In the genomic region with DNA sequence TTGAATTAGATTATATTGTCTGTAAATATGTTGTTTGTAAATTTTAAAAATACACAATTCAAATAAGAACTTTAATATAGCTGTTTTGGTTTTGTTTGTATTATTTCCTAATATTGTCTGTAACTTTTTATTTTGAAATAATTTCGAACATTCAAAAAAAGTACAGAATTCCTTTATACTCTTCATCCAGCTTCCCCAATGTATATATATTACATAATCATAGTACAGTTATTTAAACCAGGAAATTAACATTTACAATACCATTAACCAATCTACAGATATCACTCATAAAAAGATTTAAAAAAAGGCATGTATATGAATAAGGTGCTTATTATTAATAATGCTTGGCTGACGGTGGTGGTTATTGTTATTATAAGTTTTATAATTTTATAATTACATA, we compare ENCODE assay signal across 33 cellular contexts.
"Had no signal": no experiment of that assay in that cellular context is flagged by ENCODE, and none has a peak within 500 bp of the region (broad histone marks: within the 10 kb centered on the region; RNA-seq: fewer than 3 reads in every experiment).

No MANE protein-coding gene starts in this region.

- H3K27me3 ChIP-seq: adrenal gland, body of pancreas, colonic mucosa, gastrocnemius medialis, heart left ventricle had no signal

- H3K9me3 ChIP-seq: adrenal gland, body of pancreas, colonic mucosa, gastrocnemius medialis had no signal

- H3K4me3 ChIP-seq: adrenal gland, body of pancreas, colonic mucosa, gastrocnemius medialis, heart left ventricle had no signal

- H3K27me3 Mint-ChIP-seq: activated CD4-positive, alpha-beta memory T cell treated with anti-CD3 and anti-CD28 coated beads for 36 hours; activated CD4-positive, alpha-beta T cell treated with anti-CD3 and anti-CD28 coated beads for 36 hours; activated CD4-positive, alpha-beta T cell treated with anti-CD3 and anti-CD28 coated beads, Interleukin-2, amount 10 ng/mL, durations not matched to agents 24 days and 14 days; activated CD8-positive, alpha-beta memory T cell treated with anti-CD3 and anti-CD28 coated beads, Interleukin-2, amount 10 ng/mL, durations not matched to agents 7 days and 5 days; activated naive CD4-positive, alpha-beta T cell treated with anti-CD3 and anti-CD28 coated beads, Interleukin-2, amount 50 U/mL, for 24 hours; activated naive CD8-positive, alpha-beta T cell treated with anti-CD3 and anti-CD28 coated beads for 36 hours; activated naive CD8-positive, alpha-beta T cell treated with anti-CD3 and anti-CD28 coated beads, Interleukin-2, amount 50 U/mL, for 24 hours; T-cell; T-helper 17 cell had no signal

- H3K9me3 Mint-ChIP-seq: activated CD4-positive, alpha-beta memory T cell treated with anti-CD3 and anti-CD28 coated beads for 36 hours; activated CD4-positive, alpha-beta T cell treated with anti-CD3 and anti-CD28 coated beads, Interleukin-2, amount 10 ng/mL, durations not matched to agents 24 days and 14 days; activated naive CD4-positive, alpha-beta T cell treated with anti-CD3 and anti-CD28 coated beads for 36 hours; activated naive CD4-positive, alpha-beta T cell treated with anti-CD3 and anti-CD28 coated beads, Interleukin-2, amount 50 U/mL, for 24 hours; activated naive CD8-positive, alpha-beta T cell treated with anti-CD3 and anti-CD28 coated beads for 36 hours; activated naive CD8-positive, alpha-beta T cell treated with anti-CD3 and anti-CD28 coated beads, Interleukin-2, amount 50 U/mL, for 24 hours; activated T-helper 1 cell treated with anti-CD3 and anti-CD28 coated beads, Interleukin-12 subunit alpha, Interleukin-12 subunit beta, Interleukin-2, Interleukin-4 antibody, amounts not matched to agents 30 ng/mL and 10 ng/mL and 1 ng/mL, durations not matched to agents 14 hours and 24 hours and 36 hours; activated T-helper 2 cell treated with anti-CD3 and anti-CD28 coated beads, Interferon-gamma antibody, Interleukin-2, Interleukin-4, amounts not matched to agents 10 μg/mL and 5 μg/mL and 100 μg/mL, durations not matched to agents 14 hours and 24 hours and 36 hours; T-cell; T-helper 2 cell treated with Interferon-gamma antibody and Interleukin-4, amounts not matched to agents 5 μg/mL and 100 μg/mL, for 36 hours had no signal

- DNase-seq: activated CD4-positive, alpha-beta memory T cell treated with anti-CD3 and anti-CD28 coated beads for 36 hours; activated CD4-positive, alpha-beta T cell treated with anti-CD3 and anti-CD28 coated beads for 36 hours; activated CD4-positive, alpha-beta T cell treated with anti-CD3 and anti-CD28 coated beads, Interleukin-2, amount 10 ng/mL, durations not matched to agents 24 days and 14 days; activated CD4-positive, CD25-positive, alpha-beta regulatory T cell; activated CD4-positive, CD25-positive, alpha-beta regulatory T cell treated with anti-CD3 and anti-CD28 coated beads, Interleukin-2, amount 50 U/mL, for 72 hours; activated CD8-positive, alpha-beta memory T cell treated with anti-CD3 and anti-CD28 coated beads, Interleukin-2, amount 10 ng/mL, durations not matched to agents 7 days and 5 days; activated CD8-positive, alpha-beta memory T cell treated with anti-CD3 and anti-CD28 coated beads, Interleukin-2, amount 50 U/mL, for 4 hours; activated CD8-positive, alpha-beta T cell treated with anti-CD3 and anti-CD28 coated beads, Interleukin-2, amount 10 ng/mL, durations not matched to agents 7 days and 5 days; activated effector memory CD4-positive, alpha-beta T cell treated with anti-CD3 and anti-CD28 coated beads, Interleukin-2, amount 50 U/mL, for 16 hours; activated naive CD4-positive, alpha-beta T cell treated with anti-CD3 and anti-CD28 coated beads for 36 hours; activated naive CD8-positive, alpha-beta T cell treated with anti-CD3 and anti-CD28 coated beads for 36 hours; activated naive CD8-positive, alpha-beta T cell treated with anti-CD3 and anti-CD28 coated beads, Interleukin-2, amount 50 U/mL, for 24 hours; activated T-cell treated with anti-CD3 and anti-CD28 coated beads, Interleukin-2, amount 50 U/mL, for 1 hour; activated T-cell treated with anti-CD3 and anti-CD28 coated beads, Interleukin-2, amount 50 U/mL, for 48 hours; adrenal gland; amygdala; aorta; body of pancreas; caudate nucleus; colonic mucosa; effector CD8-positive, alpha-beta T cell; foreskin fibroblast; gastrocnemius medialis; glutamatergic neuron; heart left ventricle; T-cell; T-helper 17 cell; T1000 had no signal

- H3K4me3 Mint-ChIP-seq: activated CD4-positive, alpha-beta memory T cell treated with anti-CD3 and anti-CD28 coated beads for 36 hours; activated CD4-positive, alpha-beta T cell treated with anti-CD3 and anti-CD28 coated beads for 36 hours; activated CD4-positive, alpha-beta T cell treated with anti-CD3 and anti-CD28 coated beads, Interleukin-2, amount 10 ng/mL, durations not matched to agents 24 days and 14 days; activated CD8-positive, alpha-beta memory T cell treated with anti-CD3 and anti-CD28 coated beads, Interleukin-2, amount 10 ng/mL, durations not matched to agents 7 days and 5 days; activated CD8-positive, alpha-beta T cell treated with anti-CD3 and anti-CD28 coated beads, Interleukin-2, amount 10 ng/mL, durations not matched to agents 7 days and 5 days; activated naive CD4-positive, alpha-beta T cell treated with anti-CD3 and anti-CD28 coated beads for 36 hours; activated naive CD4-positive, alpha-beta T cell treated with anti-CD3 and anti-CD28 coated beads, Interleukin-2, amount 50 U/mL, for 24 hours; activated naive CD8-positive, alpha-beta T cell treated with anti-CD3 and anti-CD28 coated beads for 36 hours; activated naive CD8-positive, alpha-beta T cell treated with anti-CD3 and anti-CD28 coated beads, Interleukin-2, amount 50 U/mL, for 24 hours; activated T-helper 1 cell treated with anti-CD3 and anti-CD28 coated beads, Interleukin-12 subunit alpha, Interleukin-12 subunit beta, Interleukin-2, Interleukin-4 antibody, amounts not matched to agents 30 ng/mL and 10 ng/mL and 1 ng/mL, durations not matched to agents 14 hours and 24 hours and 36 hours; T-cell; T-helper 17 cell; T-helper 2 cell treated with Interferon-gamma antibody and Interleukin-4, amounts not matched to agents 5 μg/mL and 100 μg/mL, for 36 hours had no signal

- H3K27ac ChIP-seq: adrenal gland, body of pancreas, colonic mucosa, gastrocnemius medialis, heart left ventricle had no signal

- ATAC-seq: activated CD4-positive, alpha-beta T cell treated with anti-CD3 and anti-CD28 coated beads for 36 hours; activated CD8-positive, alpha-beta memory T cell treated with anti-CD3 and anti-CD28 coated beads, Interleukin-2, amount 10 ng/mL, durations not matched to agents 7 days and 5 days; activated CD8-positive, alpha-beta T cell treated with anti-CD3 and anti-CD28 coated beads, Interleukin-2, amount 10 ng/mL, durations not matched to agents 7 days and 5 days; activated naive CD8-positive, alpha-beta T cell treated with anti-CD3 and anti-CD28 coated beads, Interleukin-2, amount 50 U/mL, for 24 hours; body of pancreas; esophagus mucosa; gastrocnemius medialis; T-cell; T-helper 17 cell had no signal

- H3K36me3 ChIP-seq: adrenal gland, colonic mucosa, gastrocnemius medialis had no signal

- H3K4me1 ChIP-seq: colonic mucosa, gastrocnemius medialis had no signal

- H3K27ac Mint-ChIP-seq: activated CD4-positive, alpha-beta memory T cell treated with anti-CD3 and anti-CD28 coated beads for 36 hours; activated CD4-positive, alpha-beta T cell treated with anti-CD3 and anti-CD28 coated beads for 36 hours; activated CD4-positive, alpha-beta T cell treated with anti-CD3 and anti-CD28 coated beads, Interleukin-2, amount 10 ng/mL, durations not matched to agents 24 days and 14 days; activated CD8-positive, alpha-beta memory T cell treated with anti-CD3 and anti-CD28 coated beads, Interleukin-2, amount 10 ng/mL, durations not matched to agents 7 days and 5 days; activated CD8-positive, alpha-beta T cell treated with anti-CD3 and anti-CD28 coated beads, Interleukin-2, amount 10 ng/mL, durations not matched to agents 7 days and 5 days; activated naive CD4-positive, alpha-beta T cell treated with anti-CD3 and anti-CD28 coated beads for 36 hours; activated naive CD4-positive, alpha-beta T cell treated with anti-CD3 and anti-CD28 coated beads, Interleukin-2, amount 50 U/mL, for 24 hours; activated naive CD8-positive, alpha-beta T cell treated with anti-CD3 and anti-CD28 coated beads for 36 hours; activated T-helper 1 cell treated with anti-CD3 and anti-CD28 coated beads, Interleukin-12 subunit alpha, Interleukin-12 subunit beta, Interleukin-2, Interleukin-4 antibody, amounts not matched to agents 30 ng/mL and 10 ng/mL and 1 ng/mL, durations not matched to agents 14 hours and 24 hours and 36 hours; activated T-helper 2 cell treated with anti-CD3 and anti-CD28 coated beads, Interferon-gamma antibody, Interleukin-2, Interleukin-4, amounts not matched to agents 10 μg/mL and 5 μg/mL and 100 μg/mL, durations not matched to agents 14 hours and 24 hours and 36 hours; T-cell; T-helper 17 cell; T-helper 2 cell treated with Interferon-gamma antibody and Interleukin-4, amounts not matched to agents 5 μg/mL and 100 μg/mL, for 36 hours had no signal

- H3K4me1 Mint-ChIP-seq: activated CD4-positive, alpha-beta T cell treated with anti-CD3 and anti-CD28 coated beads for 36 hours; activated CD8-positive, alpha-beta memory T cell treated with anti-CD3 and anti-CD28 coated beads, Interleukin-2, amount 10 ng/mL, durations not matched to agents 7 days and 5 days had no signal
